Comparison of ENCODE assay signal across 16 cellular contexts in the genomic region with DNA sequence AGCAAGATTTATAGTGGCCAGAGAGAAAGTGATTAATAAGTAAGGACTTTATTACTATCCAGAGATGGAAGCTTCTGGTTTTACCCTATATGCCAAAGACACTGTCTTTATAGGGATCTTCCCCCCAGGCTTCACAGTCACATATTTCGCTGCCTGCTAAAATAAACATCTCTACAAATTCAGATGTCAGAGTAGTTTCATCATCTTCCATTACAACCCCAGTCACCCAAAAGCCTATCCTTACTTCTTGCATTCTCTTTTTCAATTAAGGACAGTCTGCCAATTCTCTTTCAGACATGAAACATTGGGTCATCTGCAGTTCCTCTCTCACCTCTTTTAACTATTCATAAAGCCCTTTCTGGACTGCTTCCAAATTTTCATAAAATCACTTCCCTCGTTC. TPM values are rescaled to one million over a fixed set of nuclear protein-coding genes. Genes with fewer than 3 reads are reported as not detected.
DNase-seq lines count a peak whose midpoint lies in the region; ATAC-seq, FAIRE-seq and TF ChIP-seq lines count a peak whose summit lies in the region.
"Had no signal": no experiment of that assay in that cellular context is flagged by ENCODE, and none has a peak within 500 bp of the region (broad histone marks: within the 10 kb centered on the region; RNA-seq: fewer than 3 reads in every experiment).

No MANE protein-coding gene starts in this region.

- POLR2A ChIA-PET in Caco-2 (lab: Charles Lee), result interaction anchor here (0.8 kb wide), 1 partner anchor 28 kb away, joined by 7 read pairs; a partner anchor contains a TSS

- FAIRE-seq in HTR-8/SVneo (lab: Jason Lieb, UNC), result no peak

- no peaks in the 10 kb centered on the region for H3K27me3 Mint-ChIP-seq in Caco-2 (ENCODE audit: insufficient read depth, unreplicated experiment)
- H3K27me3 Mint-ChIP-seq: activated CD4-positive, alpha-beta T cell treated with anti-CD3 and anti-CD28 coated beads, Interleukin-2, amount 10 ng/mL, durations not matched to agents 7 days and 5 days had no signal

- H3K4me3 ChIP-seq in Caco-2 (ENCODE audit: low read depth, low read length) (no peak overlapping the region), neutrophil (ENCODE audit: low read depth in 1 of 2, low read length in 1 of 2) (no peak overlapping the region), heart left ventricle (no peak overlapping the region), adrenal gland (no peak overlapping the region)
- H3K4me3 ChIP-seq: right atrium auricular region, testis had no signal

- TF ChIP-seq POLR2A in heart left ventricle (IDR thresholded peaks at IDR 0.05) (no peak), adrenal gland (IDR thresholded peaks at IDR 0.05) (no peak)

- DNase-seq in Caco-2, result no peak
- DNase-seq in HTR-8/SVneo (ENCODE audit: insufficient read length, low spot score), result peak; percentile 34
- peak; percentile 92 for DNase-seq in dedifferentiated amniotic fluid mesenchymal stem cell (ENCODE audit: extremely low spot score)
- no peak for DNase-seq in heart left ventricle
- no peak for DNase-seq in adrenal gland
- DNase-seq: activated CD4-positive, alpha-beta T cell treated with anti-CD3 and anti-CD28 coated beads, Interleukin-2, amount 10 ng/mL, durations not matched to agents 7 days and 5 days; activated naive CD4-positive, alpha-beta T cell; endodermal cell; NCI-H1417; NCI-H774; SW 1271; testis had no signal

- peaks cover 29% of the 10 kb centered on the region for H3K4me1 Mint-ChIP-seq in Caco-2 (ENCODE audit: low read depth, unreplicated experiment)
- H3K4me1 Mint-ChIP-seq: activated CD4-positive, alpha-beta T cell treated with anti-CD3 and anti-CD28 coated beads, Interleukin-2, amount 10 ng/mL, durations not matched to agents 7 days and 5 days; endodermal cell had no signal

- no peak overlapping the region for H3K4me3 Mint-ChIP-seq in Caco-2 (ENCODE audit: unreplicated experiment)
- H3K4me3 Mint-ChIP-seq: activated CD4-positive, alpha-beta T cell treated with anti-CD3 and anti-CD28 coated beads, Interleukin-2, amount 10 ng/mL, durations not matched to agents 7 days and 5 days; endodermal cell had no signal

- H3K27ac ChIP-seq in neutrophil (peak overlapping the region; percentile 30), heart left ventricle (peak overlapping the region in 1 of 12 donors; percentile 7), adrenal gland (no peak overlapping the region)
- H3K27ac ChIP-seq: testis had no signal

- WGBS in heart left ventricle, 4 donors, result 51 to 59% (median 52%) methylated on average over 2 of the region's 2 CpGs
- WGBS in adrenal gland, 4 donors, result 64 to 82% (median 75%) methylated on average over 2 of the region's 2 CpGs

- H3K36me3 Mint-ChIP-seq in Caco-2 (ENCODE audit: insufficient read depth, unreplicated experiment), result peaks cover 15% of the 10 kb centered on the region

- H3K9me3 ChIP-seq in Caco-2, result no peaks in the 10 kb centered on the region
- H3K9me3 ChIP-seq in neutrophil, result no peaks in the 10 kb centered on the region
- no peaks in the 10 kb centered on the region for H3K9me3 ChIP-seq in heart left ventricle
- no peaks in the 10 kb centered on the region for H3K9me3 ChIP-seq in adrenal gland (replicated peaks in 1 of 3)
- H3K9me3 ChIP-seq: right atrium auricular region, testis had no signal

- TF ChIP-seq CTCF in Caco-2 (IDR thresholded peaks at IDR 0.05; ENCODE audit: insufficient read depth in 1 of 2, low read depth in 1 of 2, low read length in 1 of 2, severe bottlenecking in 1 of 2, unreplicated experiment in 1 of 2) (no peak), neutrophil (IDR thresholded peaks at IDR 0.05) (no peak), heart left ventricle (IDR thresholded peaks at IDR 0.05) (no peak), adrenal gland (IDR thresholded peaks at IDR 0.05) (no peak)

- H3K27me3 ChIP-seq in Caco-2 (replicated peaks; ENCODE audit: control insufficient read depth, insufficient read depth, low read length) (no peaks in the 10 kb centered on the region), neutrophil (no peaks in the 10 kb centered on the region), heart left ventricle (no peaks in the 10 kb centered on the region), adrenal gland (no peaks in the 10 kb centered on the region)
- H3K27me3 ChIP-seq: right atrium auricular region, testis had no signal

- no peaks in the 10 kb centered on the region for H3K9me3 Mint-ChIP-seq in Caco-2 (ENCODE audit: unreplicated experiment)
- H3K9me3 Mint-ChIP-seq: activated CD4-positive, alpha-beta T cell treated with anti-CD3 and anti-CD28 coated beads, Interleukin-2, amount 10 ng/mL, durations not matched to agents 7 days and 5 days; endodermal cell had no signal

- ATAC-seq in heart left ventricle (no peak), HG02973 (IDR thresholded peaks at IDR 0.05; ENCODE audit: unreplicated experiment) (no peak), GM21360 (IDR thresholded peaks at IDR 0.05; ENCODE audit: unreplicated experiment) (no peak)

- peak overlapping the region; percentile 34 for H3K27ac Mint-ChIP-seq in Caco-2 (ENCODE audit: unreplicated experiment)
- H3K27ac Mint-ChIP-seq: activated CD4-positive, alpha-beta T cell treated with anti-CD3 and anti-CD28 coated beads, Interleukin-2, amount 10 ng/mL, durations not matched to agents 7 days and 5 days; endodermal cell had no signal

- no TSS peak for BruUV-seq in Caco-2 (replicated peaks; lab: Mats Ljungman, UMichigan)

- H3K4me1 ChIP-seq in Caco-2 (peaks cover 22% of the 10 kb centered on the region), neutrophil (ENCODE audit: control insufficient read depth in 1 of 2, insufficient read depth in 1 of 2, low read depth in 1 of 2, low read length in 1 of 2) (peaks cover 5 to 6% of the 10 kb centered on the region in 2 experiments), heart left ventricle (peaks cover 0 to 60% (median 35%) of the 10 kb centered on the region in 12 donors), adrenal gland (replicated peaks in 1 of 2) (no peaks in the 10 kb centered on the region)
- H3K4me1 ChIP-seq: testis had no signal

- CTCF ChIA-PET in Caco-2 (lab: Charles Lee), result interaction anchor here (1.0 kb wide), 1 partner anchor 68 kb away, joined by 4 read pairs; no protein-coding TSS in a partner anchor

- H3K36me3 ChIP-seq in Caco-2 (ENCODE audit: control insufficient read depth, insufficient read depth, low read length) (peaks cover 4% of the 10 kb centered on the region), neutrophil (peaks cover 62% of the 10 kb centered on the region), heart left ventricle (peaks cover 0 to 64% (median 37%) of the 10 kb centered on the region in 9 donors), adrenal gland (replicated peaks in 1 of 2) (peaks cover 0 to 13% of the 10 kb centered on the region in 2 donors)
- H3K36me3 ChIP-seq: right atrium auricular region had no signal

- intact Hi-C loops in Caco-2 (cut with micrococcal nuclease; ENCODE audit: unreplicated experiment) (loop anchor here (10.0 kb wide), 1 partner anchor 177 kb away; no protein-coding TSS in a partner anchor), heart left ventricle (cut with DNase I) (no loop called here), adrenal gland (cut with DNase I) (no loop called here)

RNA-seq across cellular contexts. Expression of a gene that starts 28.3 kb away (rescaled TPM):
- total RNA-seq in Caco-2 (2022), result 49.7 and 59.0 TPM in 2 replicates
- 10 to 100 TPM; 32.1 to 58.9 (median 49.3) TPM for total RNA-seq in heart left ventricle
- 1 to 10 TPM; 4.3 to 9.0 TPM for polyA plus RNA-seq in heart left ventricle
- total RNA-seq in adrenal gland, result 10 to 100 TPM; 24.8 to 77.8 (median 42.1) TPM
- polyA plus RNA-seq in adrenal gland, result 10 to 100 TPM in 1 of 3 donors, 1 to 10 TPM in 2; 3.2 to 29.7 (median 7.2) TPM

Comparison
In these comparisons a context has a peak if more than half of its experiments do, and no peak if none do; other contexts are left out.
1. DNase-seq: peak in HTR-8/SVneo (single experiment) and dedifferentiated amniotic fluid mesenchymal stem cell (single experiment); none in Caco-2 (0 of 2), heart left ventricle (0 of 5) and adrenal gland (0 of 7).